ENCODE assay signal across 14 cellular contexts in genomic region chr19:33676999-33677665, GRCh38. TPM values are rescaled to one million over a fixed set of nuclear protein-coding genes. Genes with fewer than 3 reads are reported as not detected.
DNase-seq lines count a peak whose midpoint lies in the region; ATAC-seq and TF ChIP-seq lines count a peak whose summit lies in the region.
"Had no signal": no experiment of that assay in that cellular context is flagged by ENCODE, and none has a peak within 500 bp of the region (broad histone marks: within the 10 kb centered on the region; RNA-seq: fewer than 3 reads in every experiment).

No MANE protein-coding gene starts in this region.

- H3K4me1 ChIP-seq in upper lobe of right lung, result no peaks in the 10 kb centered on the region

- intact Hi-C loops in cardiac septum (cut with DNase I) (no loop called here), left cardiac atrium (cut with DNase I) (no loop called here), upper lobe of right lung (cut with DNase I) (no loop called here)

- no peak overlapping the region for H3K27ac Mint-ChIP-seq in stimulated activated memory B cell treated with anti-CD40 and anti-IgM and Interleukin-4, amounts not matched to agents 10 μg/mL and 1 μg/mL and 100 μg/mL, for 72 hours
- H3K27ac Mint-ChIP-seq: CD8-positive, alpha-beta T cell; H9 had no signal

- ATAC-seq in left cardiac atrium (no peak), upper lobe of right lung (no peak), HG02759 (IDR thresholded peaks at IDR 0.05; ENCODE audit: unreplicated experiment) (no peak)
- ATAC-seq in stimulated activated memory B cell treated with anti-CD40 and anti-IgM and Interleukin-4, amounts not matched to agents 10 μg/mL and 1 μg/mL and 100 μg/mL, for 72 hours, result no peak
- ATAC-seq: CD8-positive, alpha-beta T cell had no signal

- H3K36me3 ChIP-seq in upper lobe of right lung, result no peaks in the 10 kb centered on the region
- H3K36me3 ChIP-seq: MG63 had no signal

- no peaks in the 10 kb centered on the region for H3K4me1 Mint-ChIP-seq in stimulated activated memory B cell treated with anti-CD40 and anti-IgM and Interleukin-4, amounts not matched to agents 10 μg/mL and 1 μg/mL and 100 μg/mL, for 72 hours
- H3K4me1 Mint-ChIP-seq: H9 had no signal

- no peak overlapping the region for H3K4me3 Mint-ChIP-seq in stimulated activated memory B cell treated with anti-CD40 and anti-IgM and Interleukin-4, amounts not matched to agents 10 μg/mL and 1 μg/mL and 100 μg/mL, for 72 hours
- H3K4me3 Mint-ChIP-seq: CD8-positive, alpha-beta T cell; H9 had no signal

- H3K9me3 ChIP-seq in upper lobe of right lung, result no peaks in the 10 kb centered on the region
- H3K9me3 ChIP-seq: MG63 had no signal

- H3K9me3 Mint-ChIP-seq in stimulated activated memory B cell treated with anti-CD40 and anti-IgM and Interleukin-4, amounts not matched to agents 10 μg/mL and 1 μg/mL and 100 μg/mL, for 72 hours, result peaks cover 7% of the 10 kb centered on the region
- H3K9me3 Mint-ChIP-seq: CD8-positive, alpha-beta T cell; H9 had no signal

- no peaks in the 10 kb centered on the region for H3K36me3 Mint-ChIP-seq in stimulated activated memory B cell treated with anti-CD40 and anti-IgM and Interleukin-4, amounts not matched to agents 10 μg/mL and 1 μg/mL and 100 μg/mL, for 72 hours
- H3K36me3 Mint-ChIP-seq: CD8-positive, alpha-beta T cell had no signal

- DNase-seq in cardiac septum (ENCODE audit: low spot score), result peak; percentile 38
- DNase-seq in left cardiac atrium, result no peak
- peak; percentile 84 for DNase-seq in NCI-H524 (lab: John Stamatoyannopoulos, UW)
- peak; percentile 20 for DNase-seq in islet precursor cell
- peak; percentile 37 for DNase-seq in upper lobe of right lung
- no peak for DNase-seq in COR-L47 (lab: John Stamatoyannopoulos, UW)
- DNase-seq: CD8-positive, alpha-beta T cell; MG63; NCI-H2081 treated with DMSO at 0.1 percent for 48 hours; NCI-H446; OCI-M1 had no signal

- H3K27ac ChIP-seq in upper lobe of right lung, result no peak overlapping the region

- H3K27me3 Mint-ChIP-seq in stimulated activated memory B cell treated with anti-CD40 and anti-IgM and Interleukin-4, amounts not matched to agents 10 μg/mL and 1 μg/mL and 100 μg/mL, for 72 hours, result no peaks in the 10 kb centered on the region

- H3K27me3 ChIP-seq in upper lobe of right lung, result peaks cover 16% of the 10 kb centered on the region

- TF ChIP-seq CTCF in upper lobe of right lung (IDR thresholded peaks at IDR 0.05), result no peak

- no peak overlapping the region for H3K4me3 ChIP-seq in upper lobe of right lung
- H3K4me3 ChIP-seq: MG63 had no signal

RNA-seq across cellular contexts. Expression of gene CHST8, which starts 55.4 kb away (rescaled TPM):
- total RNA-seq in cardiac septum, result 0.27 TPM
- under 1 TPM; 0.29 to 0.42 TPM for total RNA-seq in left cardiac atrium
- 0.64 TPM for total RNA-seq in upper lobe of right lung
- total RNA-seq: CD8-positive, alpha-beta T cell had no signal

Comparison
In these comparisons a context has a peak if more than half of its experiments do, and no peak if none do; other contexts are left out.
1. DNase-seq: peak in cardiac septum (single experiment), NCI-H524 (2 of 2), islet precursor cell (single experiment) and upper lobe of right lung (single experiment); none in left cardiac atrium (single experiment) and COR-L47 (single experiment).